ENCODE assay signal across 10 cellular contexts in the genomic region with DNA sequence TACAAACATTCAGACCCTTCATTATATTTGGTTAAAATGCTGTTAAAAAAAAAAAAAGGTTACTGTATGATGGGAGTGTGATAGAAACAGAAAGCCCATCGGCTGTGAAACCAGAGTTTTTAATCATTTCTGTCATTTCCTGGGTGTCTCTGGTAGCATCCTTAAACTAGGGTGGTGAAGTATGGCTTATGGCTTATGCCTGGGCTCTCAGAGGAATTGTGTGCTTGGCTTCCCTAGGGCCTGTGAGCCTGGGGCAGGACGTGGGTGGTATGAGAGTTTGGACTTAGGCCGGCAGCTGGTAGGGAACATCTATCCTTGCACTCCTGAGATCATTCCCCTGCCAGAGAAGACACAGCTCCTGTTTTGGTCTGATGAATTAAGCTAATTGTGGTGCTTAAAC. TPM values are rescaled to one million over a fixed set of nuclear protein-coding genes. Genes with fewer than 3 reads are reported as not detected.
DNase-seq lines count a peak whose midpoint lies in the region; ATAC-seq, FAIRE-seq and TF ChIP-seq lines count a peak whose summit lies in the region.
"Had no signal": no experiment of that assay in that cellular context is flagged by ENCODE, and none has a peak within 500 bp of the region (broad histone marks: within the 10 kb centered on the region; RNA-seq: fewer than 3 reads in every experiment).

No MANE protein-coding gene starts in this region.

- peaks cover 0 to 45% (median 3%) of the 10 kb centered on the region in 4 donors for H3K36me3 ChIP-seq in right lobe of liver

- no peaks in the 10 kb centered on the region for H3K9me3 ChIP-seq in right lobe of liver

- ATAC-seq in GM18861 (IDR thresholded peaks at IDR 0.05; ENCODE audit: unreplicated experiment) (peak; percentile 67), GM21529 (IDR thresholded peaks at IDR 0.05; ENCODE audit: unreplicated experiment) (peak; percentile 53), HG03432 (IDR thresholded peaks at IDR 0.05; ENCODE audit: unreplicated experiment) (peak; percentile 76), right lobe of liver (peak; percentile 66 to 83 (median 72)), HG02870 (IDR thresholded peaks at IDR 0.05; ENCODE audit: unreplicated experiment) (no peak), GM19397 (IDR thresholded peaks at IDR 0.05; ENCODE audit: unreplicated experiment) (no peak)

- FAIRE-seq in D721Med (lab: Jason Lieb, UNC) = no peak

- TF ChIP-seq CTCF in right lobe of liver (IDR thresholded peaks at IDR 0.05) = no peak
- no peak for TF ChIP-seq CTCF in D721Med (IDR thresholded peaks at IDR 0.05; ENCODE audit: insufficient read depth, missing control alignments)

- WGBS in right lobe of liver (ENCODE audit: insufficient coverage, low coverage, low lambda C conversion rate, missing lambda C conversion rate) = 53% methylated on average over 3 of the region's 3 CpGs

- no peak for TF ChIP-seq POLR2A in right lobe of liver (IDR thresholded peaks at IDR 0.05)

- H3K27ac ChIP-seq in right lobe of liver = peak overlapping the region in 1 of 3 donors; percentile 11
- H3K27ac ChIP-seq: epithelial cell of prostate, VCaP had no signal

- peaks cover 0 to 32% (median 12%) of the 10 kb centered on the region in 4 donors for H3K4me1 ChIP-seq in right lobe of liver

- DNase-seq in right lobe of liver (peak in 2 of 3 donors; percentile 33 to 54), GM19238 (ENCODE audit: insufficient read length, low spot score) (no peak), D721Med (ENCODE audit: insufficient read length, low spot score) (no peak)

- intact Hi-C loops in right lobe of liver (cut with DNase I) = no loop called here

- H3K27me3 ChIP-seq in right lobe of liver = no peaks in the 10 kb centered on the region

- H3K4me3 ChIP-seq in right lobe of liver = no peak overlapping the region

RNA-seq across cellular contexts. Expression of a gene that starts 52.2 kb away (rescaled TPM):
- total RNA-seq in right lobe of liver = 10 to 100 TPM; 22.6 to 62.4 (median 37.0) TPM

Comparison
In these comparisons a context has a peak if more than half of its experiments do, and no peak if none do; other contexts are left out.
1. ATAC-seq: peak in GM18861 (single experiment), GM21529 (single experiment), HG03432 (single experiment) and right lobe of liver (4 of 4); none in HG02870 (single experiment) and GM19397 (single experiment).
2. DNase-seq: peak in right lobe of liver (2 of 3); none in GM19238 (single experiment) and D721Med (single experiment).